ENCODE assay signal across 10 cellular contexts in genomic region chr3:181292984-181293383, GRCh38.
DNase-seq lines count a peak whose midpoint lies in the region; ATAC-seq lines count a peak whose summit lies in the region.
"Had no signal": no experiment of that assay in that cellular context is flagged by ENCODE, and none has a peak within 500 bp of the region (broad histone marks: within the 10 kb centered on the region; RNA-seq: fewer than 3 reads in every experiment).

No MANE protein-coding gene starts in this region.

- H3K4me3 Mint-ChIP-seq in activated CD8-positive, alpha-beta memory T cell treated with anti-CD3 and anti-CD28 coated beads, Interleukin-2, amount 10 ng/mL, durations not matched to agents 7 days and 5 days, result no peak overlapping the region

- H3K27ac Mint-ChIP-seq in activated CD8-positive, alpha-beta memory T cell treated with anti-CD3 and anti-CD28 coated beads, Interleukin-2, amount 10 ng/mL, durations not matched to agents 7 days and 5 days, result no peak overlapping the region

- peaks cover 7% of the 10 kb centered on the region for H3K4me1 Mint-ChIP-seq in activated CD8-positive, alpha-beta memory T cell treated with anti-CD3 and anti-CD28 coated beads, Interleukin-2, amount 10 ng/mL, durations not matched to agents 7 days and 5 days

- no peaks in the 10 kb centered on the region for H3K27me3 Mint-ChIP-seq in activated CD8-positive, alpha-beta memory T cell treated with anti-CD3 and anti-CD28 coated beads, Interleukin-2, amount 10 ng/mL, durations not matched to agents 7 days and 5 days

- CTCF ChIA-PET in activated CD8-positive, alpha-beta memory T cell treated with anti-CD3 and anti-CD28 coated beads, Interleukin-2, amount 10 ng/mL, durations not matched to agents 7 days and 5 days (lab: Charles Lee), result no interaction called here

- H3K36me3 Mint-ChIP-seq in activated CD8-positive, alpha-beta memory T cell treated with anti-CD3 and anti-CD28 coated beads, Interleukin-2, amount 10 ng/mL, durations not matched to agents 7 days and 5 days, result no peaks in the 10 kb centered on the region

- ATAC-seq in activated CD8-positive, alpha-beta memory T cell treated with anti-CD3 and anti-CD28 coated beads, Interleukin-2, amount 10 ng/mL, durations not matched to agents 7 days and 5 days, result peak; percentile 60
- peak; percentile 82 for ATAC-seq in HG02973 (IDR thresholded peaks at IDR 0.05; ENCODE audit: unreplicated experiment)
- peak; percentile 36 for ATAC-seq in stimulated activated naive CD8-positive, alpha-beta T cell treated with anti-CD3 and anti-CD28 coated beads, Interleukin-15, Interleukin-2, amounts not matched to agents 100 U/mL and 50 U/mL, for 24 hours

- H3K9me3 Mint-ChIP-seq in activated CD8-positive, alpha-beta memory T cell treated with anti-CD3 and anti-CD28 coated beads, Interleukin-2, amount 10 ng/mL, durations not matched to agents 7 days and 5 days (ENCODE audit: low read depth), result no peaks in the 10 kb centered on the region

- DNase-seq in activated CD8-positive, alpha-beta memory T cell treated with anti-CD3 and anti-CD28 coated beads, Interleukin-2, amount 10 ng/mL, durations not matched to agents 7 days and 5 days, result no peak
- DNase-seq in activated CD8-positive, alpha-beta memory T cell treated with anti-CD3 and anti-CD28 coated beads, Interleukin-2, amount 50 U/mL, for 48 hours, result no peak
- DNase-seq in RPMI7951 (ENCODE audit: low read depth), result peak; percentile 32
- no peak for DNase-seq in stimulated activated naive CD8-positive, alpha-beta T cell treated with anti-CD3 and anti-CD28 coated beads, Interleukin-15, Interleukin-2, amounts not matched to agents 100 U/mL and 50 U/mL, for 24 hours
- DNase-seq in NCI-H2107 treated with DMSO at 0.1 percent for 48 hours (lab: John Stamatoyannopoulos, UW; ENCODE audit: unreplicated experiment), result no peak
- DNase-seq in SK-N-DZ (ENCODE audit: low spot score), result no peak
- DNase-seq in NCI-H526 (lab: John Stamatoyannopoulos, UW), result no peak
- DNase-seq: foreskin fibroblast, NCI-H526 treated with DMSO at 0.1 percent for 48 hours had no signal
